Comparison of ENCODE assay signal across 27 cellular contexts in genomic region chr14:24681056-24681455, GRCh38. TPM values are rescaled to one million over a fixed set of nuclear protein-coding genes. Genes with fewer than 3 reads are reported as not detected.
"Had no signal": no experiment of that assay in that cellular context is flagged by ENCODE, and none has a peak within 500 bp of the region (broad histone marks: within the 10 kb centered on the region; RNA-seq: fewer than 3 reads in every experiment).

No MANE protein-coding gene starts in this region.

- H3K4me3 ChIP-seq: body of pancreas, cardiac muscle cell, hepatocyte, left ventricle myocardium inferior, pancreas, thyroid gland had no signal

- H3K36me3 Mint-ChIP-seq: mesothelial cell of epicardium had no signal

- H3K4me1 ChIP-seq: body of pancreas, pancreas, thyroid gland had no signal

- H3K27me3 ChIP-seq: body of pancreas, pancreas, thyroid gland had no signal

- ATAC-seq: activated CD4-positive, alpha-beta T cell treated with anti-CD3 and anti-CD28 coated beads for 36 hours; body of pancreas; pancreas; right cardiac atrium had no signal

- H3K27me3 Mint-ChIP-seq: activated naive CD4-positive, alpha-beta T cell treated with anti-CD3 and anti-CD28 coated beads, Interleukin-2, amount 10 ng/mL, durations not matched to agents 7 days and 5 days had no signal

- H3K4me3 Mint-ChIP-seq: activated B cell treated with CpG ODN at 0.5 μM for 24 hours; activated CD4-positive, alpha-beta T cell treated with anti-CD3 and anti-CD28 coated beads for 36 hours; activated naive CD4-positive, alpha-beta T cell treated with anti-CD3 and anti-CD28 coated beads, Interleukin-2, amount 10 ng/mL, durations not matched to agents 7 days and 5 days; dendritic cell treated with granulocyte-macrophage colony-stimulating factor and Interleukin-4, amounts not matched to agents 40 ng/mL and 50 ng/mL, for 4 days; mesothelial cell of epicardium; nephron progenitor cell; stimulated activated naive CD8-positive, alpha-beta T cell treated with anti-CD3 and anti-CD28 coated beads, Interleukin-15, Interleukin-2, amounts not matched to agents 100 ng/mL and 50 ng/mL, for 24 hours; T-helper 1 cell treated with Interleukin-12 subunit alpha and Interleukin-12 subunit beta and Interleukin-4 antibody, amounts not matched to agents 30 μg/mL and 1 μg/mL, for 36 hours had no signal

- H3K27ac ChIP-seq: body of pancreas, cardiac muscle cell, hepatocyte, left ventricle myocardium inferior, pancreas, thyroid gland had no signal

- DNase-seq: activated B cell treated with CpG ODN at 0.5 μM for 24 hours; activated CD4-positive, alpha-beta T cell treated with anti-CD3 and anti-CD28 coated beads for 36 hours; activated CD4-positive, alpha-beta T cell treated with anti-CD3 and anti-CD28 coated beads, Interleukin-2, amount 50 U/mL, for 4 hours; activated effector memory CD4-positive, alpha-beta T cell treated with anti-CD3 and anti-CD28 coated beads, Interleukin-2, amount 50 U/mL, for 16 hours; activated naive CD4-positive, alpha-beta T cell treated with anti-CD3 and anti-CD28 coated beads, Interleukin-2, amount 10 ng/mL, durations not matched to agents 7 days and 5 days; body of pancreas; effector CD4-positive, alpha-beta T cell; erythroblast; foreskin fibroblast; glutamatergic neuron; left ventricle myocardium inferior; mammary epithelial cell; nephron progenitor cell; pancreas; right cardiac atrium; stimulated activated CD4-positive, alpha-beta T cell treated with anti-CD3 and anti-CD28 coated beads, Interleukin-12 subunit alpha, Interleukin-12 subunit beta, amount 100 ng/mL, for 4 hours; stimulated activated CD4-positive, alpha-beta T cell treated with anti-CD3 and anti-CD28 coated beads, Interleukin-4, amount 100 ng/mL, for 4 hours; substantia nigra had no signal

- H3K9me3 ChIP-seq: body of pancreas, left ventricle myocardium inferior, pancreas, thyroid gland had no signal

- H3K36me3 ChIP-seq: cardiac muscle cell, left ventricle myocardium inferior, pancreas, thyroid gland had no signal

- H3K27ac Mint-ChIP-seq: activated B cell treated with CpG ODN at 0.5 μM for 24 hours; activated naive CD4-positive, alpha-beta T cell treated with anti-CD3 and anti-CD28 coated beads, Interleukin-2, amount 10 ng/mL, durations not matched to agents 7 days and 5 days; mesothelial cell of epicardium; nephron progenitor cell; stimulated activated naive CD8-positive, alpha-beta T cell treated with anti-CD3 and anti-CD28 coated beads, Interleukin-15, Interleukin-2, amounts not matched to agents 100 ng/mL and 50 ng/mL, for 24 hours; T-helper 1 cell treated with Interleukin-12 subunit alpha and Interleukin-12 subunit beta and Interleukin-4 antibody, amounts not matched to agents 30 μg/mL and 1 μg/mL, for 36 hours had no signal

- H3K9me3 Mint-ChIP-seq: dendritic cell treated with granulocyte-macrophage colony-stimulating factor and Interleukin-4, amounts not matched to agents 40 ng/mL and 50 ng/mL, for 4 days; mesothelial cell of epicardium; nephron progenitor cell; stimulated activated naive CD8-positive, alpha-beta T cell treated with anti-CD3 and anti-CD28 coated beads, Interleukin-15, Interleukin-2, amounts not matched to agents 100 ng/mL and 50 ng/mL, for 24 hours had no signal

RNA-seq across cellular contexts. Expression of gene GZMB, which starts 47.1 kb away (rescaled TPM):
- total RNA-seq: body of pancreas, cardiac muscle cell, fibroblast of lung, hepatocyte, mammary epithelial cell, mesothelial cell of epicardium, pulmonary artery endothelial cell had no signal
- polyA plus RNA-seq: cardiac muscle cell, fibroblast of lung, hepatocyte, mammary epithelial cell, pancreas had no signal
